In genomic region chr15:68352401-68353062, GRCh38 we compare ENCODE assay signal across 9 cellular contexts.
DNase-seq lines count a peak whose midpoint lies in the region; ATAC-seq and TF ChIP-seq lines count a peak whose summit lies in the region.
"Had no signal": no experiment of that assay in that cellular context is flagged by ENCODE, and none has a peak within 500 bp of the region (broad histone marks: within the 10 kb centered on the region; RNA-seq: fewer than 3 reads in every experiment).

No MANE protein-coding gene starts in this region.

- peak in 1 of 4 donors; percentile 39 for TF ChIP-seq EP300 in sigmoid colon (IDR thresholded peaks at IDR 0.05)

- H3K27me3 Mint-ChIP-seq in CD4-positive, alpha-beta memory T cell: peaks cover 2 to 5% of the 10 kb centered on the region in 2 donors

- TF ChIP-seq CTCF in HL-60 (IDR thresholded peaks at IDR 0.05; ENCODE audit: insufficient read depth, low read length) (no peak), fibroblast of mammary gland (conservative IDR thresholded peaks at IDR 0.05; ENCODE audit: control insufficient read depth, insufficient read depth, low read depth, low read length) (no peak), sigmoid colon (IDR thresholded peaks at IDR 0.05) (no peak)

- no peak overlapping the region; the same call in 1 of the 2 replicates for H3K27ac ChIP-seq in HL-60 (replicated peaks)
- peak overlapping the region; percentile 66 to 90 (median 80) for H3K27ac ChIP-seq in sigmoid colon
- no peak overlapping the region for H3K27ac ChIP-seq in CD4-positive, alpha-beta memory T cell (ENCODE audit: low read depth, low read length)
- no peak overlapping the region for H3K27ac ChIP-seq in Karpas-422 (ENCODE audit: low read length)

- no peaks in the 10 kb centered on the region for H3K9me2 ChIP-seq in Karpas-422 (replicated peaks; ENCODE audit: insufficient read depth, low read length)

- H3K36me3 ChIP-seq in sigmoid colon (no peaks in the 10 kb centered on the region), Karpas-422 (ENCODE audit: insufficient read depth, low read length) (no peaks in the 10 kb centered on the region; the same call in 1 of the 2 replicates)
- H3K36me3 ChIP-seq in CD4-positive, alpha-beta memory T cell (ENCODE audit: insufficient read depth, low read length): no peaks in the 10 kb centered on the region

- H3K4me1 ChIP-seq in sigmoid colon: peaks cover 0 to 18% (median 13%) of the 10 kb centered on the region in 4 donors
- H3K4me1 ChIP-seq in CD4-positive, alpha-beta memory T cell (ENCODE audit: insufficient read depth, low read length): no peaks in the 10 kb centered on the region
- no peaks in the 10 kb centered on the region for H3K4me1 ChIP-seq in Karpas-422 (ENCODE audit: low read length)

- no peaks in the 10 kb centered on the region for H3K4me1 Mint-ChIP-seq in CD4-positive, alpha-beta memory T cell
- H3K4me1 Mint-ChIP-seq: central memory CD8-positive, alpha-beta T cell had no signal

- H3K27me3 ChIP-seq in HL-60 (ENCODE audit: insufficient read depth, poor library complexity, severe bottlenecking) (no peaks in the 10 kb centered on the region), sigmoid colon (no peaks in the 10 kb centered on the region), Karpas-422 (ENCODE audit: low read length) (peaks cover 3% of the 10 kb centered on the region; the same call in 1 of the 2 replicates)
- H3K27me3 ChIP-seq in CD4-positive, alpha-beta memory T cell (ENCODE audit: insufficient read depth, low read length): no peaks in the 10 kb centered on the region

- peak overlapping the region in 2 of 7 donors; percentile 23 to 54 for H3K27ac Mint-ChIP-seq in CD4-positive, alpha-beta memory T cell

- POLR2A ChIA-PET in CD4-positive, alpha-beta memory T cell (lab: Charles Lee; ENCODE audit: partially characterized antibody): interaction anchor here (0.7 kb wide), 1 partner anchor 13 kb away, joined by 3 read pairs; no protein-coding TSS in a partner anchor

- no peaks in the 10 kb centered on the region for H3K36me3 Mint-ChIP-seq in CD4-positive, alpha-beta memory T cell

- H3K4me3 ChIP-seq in HL-60 (replicated peaks; ENCODE audit: insufficient read depth, low read length) (no peak overlapping the region), fibroblast of mammary gland (ENCODE audit: control insufficient read depth, low read depth, low read length) (no peak overlapping the region), sigmoid colon (no peak overlapping the region), Karpas-422 (ENCODE audit: low read length) (no peak overlapping the region)
- H3K4me3 ChIP-seq in CD4-positive, alpha-beta memory T cell (ENCODE audit: low read length in 2 of 2): no peak overlapping the region

- H2AFZ ChIP-seq in Karpas-422 (ENCODE audit: low read length): no peak overlapping the region

- H3K9ac ChIP-seq in Karpas-422 (ENCODE audit: low read length): no peak overlapping the region

- ATAC-seq in HG02970 (IDR thresholded peaks at IDR 0.05; ENCODE audit: low FRiP score, unreplicated experiment): no peak

- peaks cover 0 to 5% (median 2%) of the 10 kb centered on the region in 8 donors for H3K9me3 Mint-ChIP-seq in CD4-positive, alpha-beta memory T cell
- H3K9me3 Mint-ChIP-seq: central memory CD8-positive, alpha-beta T cell had no signal

- H3K4me3 Mint-ChIP-seq in CD4-positive, alpha-beta memory T cell: no peak overlapping the region
- H3K4me3 Mint-ChIP-seq: central memory CD8-positive, alpha-beta T cell had no signal

- DNase-seq in 8988T: peak; percentile 27
- peak; percentile 50 to 72 for DNase-seq in HL-60 (ENCODE audit: low read depth in 1 of 2, low spot score in 1 of 2)
- peak; percentile 33 to 51 for DNase-seq in activated CD4-positive, alpha-beta T cell treated with anti-CD3 and anti-CD28 coated beads, Interleukin-2, amount 50 U/mL, for 48 hours
- peak; percentile 97 for DNase-seq in fibroblast of mammary gland (ENCODE audit: low read depth)
- DNase-seq in sigmoid colon: peak; percentile 90
- no peak for DNase-seq in CD4-positive, alpha-beta memory T cell
- no peak for DNase-seq in Karpas-422

- intact Hi-C loops in sigmoid colon (cut with DNase I): no loop called here
- intact Hi-C loops in CD4-positive, alpha-beta memory T cell (cut with micrococcal nuclease): no loop called here

- H3K79me2 ChIP-seq in Karpas-422 (ENCODE audit: low read length): no peaks in the 10 kb centered on the region

- H4K20me1 ChIP-seq in Karpas-422 (ENCODE audit: insufficient read depth, low read depth, low read length): no peaks in the 10 kb centered on the region

- 49 to 79% methylated on average over 10 of the region's 10 CpGs for WGBS in sigmoid colon, 2 donors

- peaks cover 0 to 6% (median 1%) of the 10 kb centered on the region in 4 donors for H3K9me3 ChIP-seq in sigmoid colon
- H3K9me3 ChIP-seq in CD4-positive, alpha-beta memory T cell (ENCODE audit: control insufficient read depth in 1 of 2, low read length in 2 of 2): no peaks in the 10 kb centered on the region
- H3K9me3 ChIP-seq in Karpas-422 (ENCODE audit: low read length): peaks cover 4% of the 10 kb centered on the region; the same call in 1 of the 2 replicates

- H3K4me2 ChIP-seq in Karpas-422 (ENCODE audit: low read depth, low read length, poor library complexity, severe bottlenecking): no peak overlapping the region

- TF ChIP-seq POLR2A in sigmoid colon (IDR thresholded peaks at IDR 0.05): no peak

- CTCF ChIA-PET in CD4-positive, alpha-beta memory T cell (lab: Charles Lee; ENCODE audit: partially characterized antibody): no interaction called here

Comparison
In these comparisons a context has a peak if more than half of its experiments do, and no peak if none do; other contexts are left out.
1. DNase-seq: peak in 8988T (single experiment), HL-60 (2 of 2), activated CD4-positive, alpha-beta T cell treated with anti-CD3 and anti-CD28 coated beads, Interleukin-2, amount 50 U/mL, for 48 hours (2 of 2), fibroblast of mammary gland (single experiment) and sigmoid colon (single experiment); none in CD4-positive, alpha-beta memory T cell (0 of 5) and Karpas-422 (single experiment).
2. H3K27ac ChIP-seq: peak in sigmoid colon (4 of 4); none in HL-60 (single experiment), CD4-positive, alpha-beta memory T cell (single experiment) and Karpas-422 (single experiment).